1 cellular context compared by ENCODE assay signal in genomic region chr7:1593091-1593866, GRCh38.
TF ChIP-seq lines count a peak whose summit lies in the region.

No MANE protein-coding gene starts in this region.

TF ChIP-seq in HEK293T, 16 proteins besides CTCF, POLR2A, EP300 and RAD21 (continued from another document):
- TF ChIP-seq HDGF (IDR thresholded peaks at IDR 0.05; ENCODE audit: borderline replicate concordance) (no peak), SP1 (IDR thresholded peaks at IDR 0.05) (no peak)
